35 cellular contexts compared by ENCODE assay signal in genomic region chr19:29422686-29423085, GRCh38.
"Had no signal": no experiment of that assay in that cellular context is flagged by ENCODE, and none has a peak within 500 bp of the region (broad histone marks: within the 10 kb centered on the region; RNA-seq: fewer than 3 reads in every experiment).

No MANE protein-coding gene starts in this region.

- DNase-seq: Kasumi-1, MG63, MM.1S, MV-4-11, NCI-H1048, NCI-H1092, NCI-H1092 treated with DMSO at 0.1 percent for 48 hours, NCI-H1105, NCI-H1105 treated with DMSO at 0.1 percent for 48 hours, NCI-H1417, NCI-H1417 treated with DMSO at 0.1 percent for 48 hours, NCI-H1436, NCI-H1436 treated with DMSO at 0.1 percent for 48 hours, NCI-H146, NCI-H1694, NCI-H1694 treated with DMSO at 0.1 percent for 48 hours, NCI-H187, NCI-H187 treated with DMSO at 0.1 percent for 48 hours, NCI-H1930, NCI-H2029, NCI-H2029 treated with DMSO at 0.1 percent for 48 hours, NCI-H2081, NCI-H2081 treated with DMSO at 0.1 percent for 48 hours, NCI-H2107, NCI-H2171, NCI-H2171 treated with DMSO at 0.1 percent for 48 hours, NCI-H2227 treated with DMSO at 0.1 percent for 48 hours, NCI-H226, NCI-H345, NCI-H446, NCI-H446 treated with DMSO at 0.1 percent for 48 hours, NCI-H510A, NCI-H510A treated with DMSO at 0.1 percent for 48 hours, NCI-H524, NCI-H524 treated with DMSO at 0.1 percent for 48 hours had no signal

- H3K27me3 ChIP-seq: MG63 had no signal

- H3K36me3 ChIP-seq: MG63 had no signal

- H3K4me3 ChIP-seq: MG63 had no signal

- H3K9me3 ChIP-seq: MG63 had no signal
